Comparison of ENCODE assay signal across 1 cellular context in the genomic region with DNA sequence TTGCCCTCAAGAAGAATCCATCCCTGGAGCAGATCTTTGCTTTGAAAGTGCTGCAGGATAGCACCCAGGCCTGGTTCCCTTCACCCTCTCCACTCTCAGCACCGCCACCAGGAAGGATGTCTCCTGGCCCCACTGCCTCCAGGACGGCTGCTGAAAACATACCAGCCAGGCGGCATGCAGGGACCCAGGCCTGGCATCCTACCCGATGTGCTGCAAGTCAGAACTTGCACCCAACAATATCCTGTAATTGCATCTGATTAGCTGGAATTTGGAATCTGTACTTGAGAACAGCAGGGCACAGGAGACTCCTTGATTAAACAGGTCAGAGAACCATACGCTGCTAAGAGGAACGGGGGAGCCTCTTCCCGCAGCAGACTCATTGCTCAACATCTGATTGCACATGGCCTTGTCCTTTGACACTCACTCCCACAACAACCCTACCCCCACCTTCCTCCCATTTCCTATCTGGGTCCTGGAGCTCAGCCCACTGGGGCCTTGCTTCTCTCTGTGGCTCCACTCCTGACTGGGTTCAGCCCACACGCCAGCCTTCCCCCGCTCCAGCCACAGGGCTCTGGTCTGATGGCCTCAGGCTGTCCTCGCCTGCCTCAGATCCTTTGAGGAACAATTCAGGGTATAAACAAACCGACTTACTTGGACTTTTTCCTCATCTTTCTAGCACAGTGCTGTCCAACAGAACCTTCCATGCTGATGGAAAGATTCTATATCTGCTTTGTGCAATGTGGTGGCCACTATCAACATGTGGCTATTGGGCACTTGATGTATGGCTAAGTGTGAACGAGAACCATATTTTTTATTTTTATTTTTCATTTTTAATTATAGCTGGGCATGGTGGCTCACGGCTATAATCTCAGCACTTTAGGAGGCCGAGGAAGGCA.
TF ChIP-seq lines count a peak whose summit lies in the region.

No MANE protein-coding gene starts in this region.

TF ChIP-seq in HepG2, 621 proteins besides CTCF, POLR2A, EP300 and RAD21 (continued from another document and continues in another):
- TF ChIP-seq, protein P1, sequence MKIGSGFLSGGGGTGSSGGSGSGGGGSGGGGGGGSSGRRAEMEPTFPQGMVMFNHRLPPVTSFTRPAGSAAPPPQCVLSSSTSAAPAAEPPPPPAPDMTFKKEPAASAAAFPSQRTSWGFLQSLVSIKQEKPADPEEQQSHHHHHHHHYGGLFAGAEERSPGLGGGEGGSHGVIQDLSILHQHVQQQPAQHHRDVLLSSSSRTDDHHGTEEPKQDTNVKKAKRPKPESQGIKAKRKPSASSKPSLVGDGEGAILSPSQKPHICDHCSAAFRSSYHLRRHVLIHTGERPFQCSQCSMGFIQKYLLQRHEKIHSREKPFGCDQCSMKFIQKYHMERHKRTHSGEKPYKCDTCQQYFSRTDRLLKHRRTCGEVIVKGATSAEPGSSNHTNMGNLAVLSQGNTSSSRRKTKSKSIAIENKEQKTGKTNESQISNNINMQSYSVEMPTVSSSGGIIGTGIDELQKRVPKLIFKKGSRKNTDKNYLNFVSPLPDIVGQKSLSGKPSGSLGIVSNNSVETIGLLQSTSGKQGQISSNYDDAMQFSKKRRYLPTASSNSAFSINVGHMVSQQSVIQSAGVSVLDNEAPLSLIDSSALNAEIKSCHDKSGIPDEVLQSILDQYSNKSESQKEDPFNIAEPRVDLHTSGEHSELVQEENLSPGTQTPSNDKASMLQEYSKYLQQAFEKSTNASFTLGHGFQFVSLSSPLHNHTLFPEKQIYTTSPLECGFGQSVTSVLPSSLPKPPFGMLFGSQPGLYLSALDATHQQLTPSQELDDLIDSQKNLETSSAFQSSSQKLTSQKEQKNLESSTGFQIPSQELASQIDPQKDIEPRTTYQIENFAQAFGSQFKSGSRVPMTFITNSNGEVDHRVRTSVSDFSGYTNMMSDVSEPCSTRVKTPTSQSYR (CRISPR knock-in tag; IDR thresholded peaks at IDR 0.05; ENCODE audit: borderline replicate concordance) = peak; percentile 100
- TF ChIP-seq ZNF367 (CRISPR knock-in tag; IDR thresholded peaks at IDR 0.05; ENCODE audit: borderline replicate concordance) = 0 out of 2 replicates have a peak, but pooled peaks have one; percentile 37
- no peak for TF ChIP-seq AGO2 (optimal IDR thresholded peaks at IDR 0.05; ENCODE audit: low read depth, low read length)
- TF ChIP-seq, protein P2, sequence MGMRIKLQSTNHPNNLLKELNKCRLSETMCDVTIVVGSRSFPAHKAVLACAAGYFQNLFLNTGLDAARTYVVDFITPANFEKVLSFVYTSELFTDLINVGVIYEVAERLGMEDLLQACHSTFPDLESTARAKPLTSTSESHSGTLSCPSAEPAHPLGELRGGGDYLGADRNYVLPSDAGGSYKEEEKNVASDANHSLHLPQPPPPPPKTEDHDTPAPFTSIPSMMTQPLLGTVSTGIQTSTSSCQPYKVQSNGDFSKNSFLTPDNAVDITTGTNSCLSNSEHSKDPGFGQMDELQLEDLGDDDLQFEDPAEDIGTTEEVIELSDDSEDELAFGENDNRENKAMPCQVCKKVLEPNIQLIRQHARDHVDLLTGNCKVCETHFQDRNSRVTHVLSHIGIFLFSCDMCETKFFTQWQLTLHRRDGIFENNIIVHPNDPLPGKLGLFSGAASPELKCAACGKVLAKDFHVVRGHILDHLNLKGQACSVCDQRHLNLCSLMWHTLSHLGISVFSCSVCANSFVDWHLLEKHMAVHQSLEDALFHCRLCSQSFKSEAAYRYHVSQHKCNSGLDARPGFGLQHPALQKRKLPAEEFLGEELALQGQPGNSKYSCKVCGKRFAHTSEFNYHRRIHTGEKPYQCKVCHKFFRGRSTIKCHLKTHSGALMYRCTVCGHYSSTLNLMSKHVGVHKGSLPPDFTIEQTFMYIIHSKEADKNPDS (CRISPR knock-in tag; IDR thresholded peaks at IDR 0.05) = peak; percentile 95
- TF ChIP-seq, protein P3, sequence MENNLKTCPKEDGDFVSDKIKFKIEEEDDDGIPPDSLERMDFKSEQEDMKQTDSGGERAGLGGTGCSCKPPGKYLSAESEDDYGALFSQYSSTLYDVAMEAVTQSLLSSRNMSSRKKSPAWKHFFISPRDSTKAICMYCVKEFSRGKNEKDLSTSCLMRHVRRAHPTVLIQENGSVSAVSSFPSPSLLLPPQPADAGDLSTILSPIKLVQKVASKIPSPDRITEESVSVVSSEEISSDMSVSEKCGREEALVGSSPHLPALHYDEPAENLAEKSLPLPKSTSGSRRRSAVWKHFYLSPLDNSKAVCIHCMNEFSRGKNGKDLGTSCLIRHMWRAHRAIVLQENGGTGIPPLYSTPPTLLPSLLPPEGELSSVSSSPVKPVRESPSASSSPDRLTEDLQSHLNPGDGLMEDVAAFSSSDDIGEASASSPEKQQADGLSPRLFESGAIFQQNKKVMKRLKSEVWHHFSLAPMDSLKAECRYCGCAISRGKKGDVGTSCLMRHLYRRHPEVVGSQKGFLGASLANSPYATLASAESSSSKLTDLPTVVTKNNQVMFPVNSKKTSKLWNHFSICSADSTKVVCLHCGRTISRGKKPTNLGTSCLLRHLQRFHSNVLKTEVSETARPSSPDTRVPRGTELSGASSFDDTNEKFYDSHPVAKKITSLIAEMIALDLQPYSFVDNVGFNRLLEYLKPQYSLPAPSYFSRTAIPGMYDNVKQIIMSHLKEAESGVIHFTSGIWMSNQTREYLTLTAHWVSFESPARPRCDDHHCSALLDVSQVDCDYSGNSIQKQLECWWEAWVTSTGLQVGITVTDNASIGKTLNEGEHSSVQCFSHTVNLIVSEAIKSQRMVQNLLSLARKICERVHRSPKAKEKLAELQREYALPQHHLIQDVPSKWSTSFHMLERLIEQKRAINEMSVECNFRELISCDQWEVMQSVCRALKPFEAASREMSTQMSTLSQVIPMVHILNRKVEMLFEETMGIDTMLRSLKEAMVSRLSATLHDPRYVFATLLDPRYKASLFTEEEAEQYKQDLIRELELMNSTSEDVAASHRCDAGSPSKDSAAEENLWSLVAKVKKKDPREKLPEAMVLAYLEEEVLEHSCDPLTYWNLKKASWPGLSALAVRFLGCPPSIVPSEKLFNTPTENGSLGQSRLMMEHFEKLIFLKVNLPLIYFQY (CRISPR knock-in tag; IDR thresholded peaks at IDR 0.05; ENCODE audit: borderline replicate concordance) = peak; percentile 99
- TF ChIP-seq, protein P4, sequence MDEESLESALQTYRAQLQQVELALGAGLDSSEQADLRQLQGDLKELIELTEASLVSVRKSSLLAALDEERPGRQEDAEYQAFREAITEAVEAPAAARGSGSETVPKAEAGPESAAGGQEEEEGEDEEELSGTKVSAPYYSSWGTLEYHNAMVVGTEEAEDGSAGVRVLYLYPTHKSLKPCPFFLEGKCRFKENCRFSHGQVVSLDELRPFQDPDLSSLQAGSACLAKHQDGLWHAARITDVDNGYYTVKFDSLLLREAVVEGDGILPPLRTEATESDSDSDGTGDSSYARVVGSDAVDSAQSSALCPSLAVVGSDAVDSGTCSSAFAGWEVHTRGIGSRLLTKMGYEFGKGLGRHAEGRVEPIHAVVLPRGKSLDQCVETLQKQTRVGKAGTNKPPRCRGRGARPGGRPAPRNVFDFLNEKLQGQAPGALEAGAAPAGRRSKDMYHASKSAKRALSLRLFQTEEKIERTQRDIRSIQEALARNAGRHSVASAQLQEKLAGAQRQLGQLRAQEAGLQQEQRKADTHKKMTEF (CRISPR knock-in tag; IDR thresholded peaks at IDR 0.05) = peak; percentile 100
- TF ChIP-seq ZFP36L1 (CRISPR knock-in tag; IDR thresholded peaks at IDR 0.05) = peak; percentile 93
- TF ChIP-seq YEATS4 (CRISPR knock-in tag; IDR thresholded peaks at IDR 0.05; ENCODE audit: borderline replicate concordance) = peak; percentile 88
- TF ChIP-seq, protein P5, sequence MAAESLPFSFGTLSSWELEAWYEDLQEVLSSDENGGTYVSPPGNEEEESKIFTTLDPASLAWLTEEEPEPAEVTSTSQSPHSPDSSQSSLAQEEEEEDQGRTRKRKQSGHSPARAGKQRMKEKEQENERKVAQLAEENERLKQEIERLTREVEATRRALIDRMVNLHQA (CRISPR knock-in tag; IDR thresholded peaks at IDR 0.05) = 0 out of 2 replicates have a peak, but pooled peaks have one; percentile 70
- TF ChIP-seq, protein P6, sequence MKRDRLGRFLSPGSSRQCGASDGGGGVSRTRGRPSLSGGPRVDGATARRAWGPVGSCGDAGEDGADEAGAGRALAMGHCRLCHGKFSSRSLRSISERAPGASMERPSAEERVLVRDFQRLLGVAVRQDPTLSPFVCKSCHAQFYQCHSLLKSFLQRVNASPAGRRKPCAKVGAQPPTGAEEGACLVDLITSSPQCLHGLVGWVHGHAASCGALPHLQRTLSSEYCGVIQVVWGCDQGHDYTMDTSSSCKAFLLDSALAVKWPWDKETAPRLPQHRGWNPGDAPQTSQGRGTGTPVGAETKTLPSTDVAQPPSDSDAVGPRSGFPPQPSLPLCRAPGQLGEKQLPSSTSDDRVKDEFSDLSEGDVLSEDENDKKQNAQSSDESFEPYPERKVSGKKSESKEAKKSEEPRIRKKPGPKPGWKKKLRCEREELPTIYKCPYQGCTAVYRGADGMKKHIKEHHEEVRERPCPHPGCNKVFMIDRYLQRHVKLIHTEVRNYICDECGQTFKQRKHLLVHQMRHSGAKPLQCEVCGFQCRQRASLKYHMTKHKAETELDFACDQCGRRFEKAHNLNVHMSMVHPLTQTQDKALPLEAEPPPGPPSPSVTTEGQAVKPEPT (CRISPR knock-in tag; IDR thresholded peaks at IDR 0.05; ENCODE audit: low read depth) = peak; percentile 95
- TF ChIP-seq, protein P7, sequence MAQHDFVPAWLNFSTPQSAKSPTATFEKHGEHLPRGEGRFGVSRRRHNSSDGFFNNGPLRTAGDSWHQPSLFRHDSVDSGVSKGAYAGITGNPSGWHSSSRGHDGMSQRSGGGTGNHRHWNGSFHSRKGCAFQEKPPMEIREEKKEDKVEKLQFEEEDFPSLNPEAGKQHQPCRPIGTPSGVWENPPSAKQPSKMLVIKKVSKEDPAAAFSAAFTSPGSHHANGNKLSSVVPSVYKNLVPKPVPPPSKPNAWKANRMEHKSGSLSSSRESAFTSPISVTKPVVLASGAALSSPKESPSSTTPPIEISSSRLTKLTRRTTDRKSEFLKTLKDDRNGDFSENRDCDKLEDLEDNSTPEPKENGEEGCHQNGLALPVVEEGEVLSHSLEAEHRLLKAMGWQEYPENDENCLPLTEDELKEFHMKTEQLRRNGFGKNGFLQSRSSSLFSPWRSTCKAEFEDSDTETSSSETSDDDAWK (CRISPR knock-in tag; IDR thresholded peaks at IDR 0.05) = no peak
- TF ChIP-seq, protein P8, sequence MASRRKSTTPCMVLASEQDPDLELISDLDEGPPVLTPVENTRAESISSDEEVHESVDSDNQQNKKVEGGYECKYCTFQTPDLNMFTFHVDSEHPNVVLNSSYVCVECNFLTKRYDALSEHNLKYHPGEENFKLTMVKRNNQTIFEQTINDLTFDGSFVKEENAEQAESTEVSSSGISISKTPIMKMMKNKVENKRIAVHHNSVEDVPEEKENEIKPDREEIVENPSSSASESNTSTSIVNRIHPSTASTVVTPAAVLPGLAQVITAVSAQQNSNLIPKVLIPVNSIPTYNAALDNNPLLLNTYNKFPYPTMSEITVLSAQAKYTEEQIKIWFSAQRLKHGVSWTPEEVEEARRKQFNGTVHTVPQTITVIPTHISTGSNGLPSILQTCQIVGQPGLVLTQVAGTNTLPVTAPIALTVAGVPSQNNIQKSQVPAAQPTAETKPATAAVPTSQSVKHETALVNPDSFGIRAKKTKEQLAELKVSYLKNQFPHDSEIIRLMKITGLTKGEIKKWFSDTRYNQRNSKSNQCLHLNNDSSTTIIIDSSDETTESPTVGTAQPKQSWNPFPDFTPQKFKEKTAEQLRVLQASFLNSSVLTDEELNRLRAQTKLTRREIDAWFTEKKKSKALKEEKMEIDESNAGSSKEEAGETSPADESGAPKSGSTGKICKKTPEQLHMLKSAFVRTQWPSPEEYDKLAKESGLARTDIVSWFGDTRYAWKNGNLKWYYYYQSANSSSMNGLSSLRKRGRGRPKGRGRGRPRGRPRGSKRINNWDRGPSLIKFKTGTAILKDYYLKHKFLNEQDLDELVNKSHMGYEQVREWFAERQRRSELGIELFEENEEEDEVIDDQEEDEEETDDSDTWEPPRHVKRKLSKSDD (CRISPR knock-in tag; IDR thresholded peaks at IDR 0.05; ENCODE audit: low read depth) = peak; percentile 95
- TF ChIP-seq, protein P9, sequence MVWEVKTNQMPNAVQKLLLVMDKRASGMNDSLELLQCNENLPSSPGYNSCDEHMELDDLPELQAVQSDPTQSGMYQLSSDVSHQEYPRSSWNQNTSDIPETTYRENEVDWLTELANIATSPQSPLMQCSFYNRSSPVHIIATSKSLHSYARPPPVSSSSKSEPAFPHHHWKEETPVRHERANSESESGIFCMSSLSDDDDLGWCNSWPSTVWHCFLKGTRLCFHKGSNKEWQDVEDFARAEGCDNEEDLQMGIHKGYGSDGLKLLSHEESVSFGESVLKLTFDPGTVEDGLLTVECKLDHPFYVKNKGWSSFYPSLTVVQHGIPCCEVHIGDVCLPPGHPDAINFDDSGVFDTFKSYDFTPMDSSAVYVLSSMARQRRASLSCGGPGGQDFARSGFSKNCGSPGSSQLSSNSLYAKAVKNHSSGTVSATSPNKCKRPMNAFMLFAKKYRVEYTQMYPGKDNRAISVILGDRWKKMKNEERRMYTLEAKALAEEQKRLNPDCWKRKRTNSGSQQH (CRISPR knock-in tag; IDR thresholded peaks at IDR 0.05; ENCODE audit: low read depth) = peak; percentile 63; the same call in 1 of the 2 replicates
- TF ChIP-seq, protein P10, sequence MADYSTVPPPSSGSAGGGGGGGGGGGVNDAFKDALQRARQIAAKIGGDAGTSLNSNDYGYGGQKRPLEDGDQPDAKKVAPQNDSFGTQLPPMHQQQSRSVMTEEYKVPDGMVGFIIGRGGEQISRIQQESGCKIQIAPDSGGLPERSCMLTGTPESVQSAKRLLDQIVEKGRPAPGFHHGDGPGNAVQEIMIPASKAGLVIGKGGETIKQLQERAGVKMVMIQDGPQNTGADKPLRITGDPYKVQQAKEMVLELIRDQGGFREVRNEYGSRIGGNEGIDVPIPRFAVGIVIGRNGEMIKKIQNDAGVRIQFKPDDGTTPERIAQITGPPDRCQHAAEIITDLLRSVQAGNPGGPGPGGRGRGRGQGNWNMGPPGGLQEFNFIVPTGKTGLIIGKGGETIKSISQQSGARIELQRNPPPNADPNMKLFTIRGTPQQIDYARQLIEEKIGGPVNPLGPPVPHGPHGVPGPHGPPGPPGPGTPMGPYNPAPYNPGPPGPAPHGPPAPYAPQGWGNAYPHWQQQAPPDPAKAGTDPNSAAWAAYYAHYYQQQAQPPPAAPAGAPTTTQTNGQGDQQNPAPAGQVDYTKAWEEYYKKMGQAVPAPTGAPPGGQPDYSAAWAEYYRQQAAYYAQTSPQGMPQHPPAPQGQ (CRISPR knock-in tag; IDR thresholded peaks at IDR 0.05; ENCODE audit: borderline replicate concordance) = peak; percentile 94; the same call in 1 of the 2 replicates
- TF ChIP-seq, protein P11, sequence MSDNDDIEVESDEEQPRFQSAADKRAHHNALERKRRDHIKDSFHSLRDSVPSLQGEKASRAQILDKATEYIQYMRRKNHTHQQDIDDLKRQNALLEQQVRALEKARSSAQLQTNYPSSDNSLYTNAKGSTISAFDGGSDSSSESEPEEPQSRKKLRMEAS (IDR thresholded peaks at IDR 0.05) = peak; percentile 98
- TF ChIP-seq ZNF44 (CRISPR knock-in tag; IDR thresholded peaks at IDR 0.05) = peak; percentile 95; the same call in 1 of the 2 replicates
- 0 out of 2 replicates have a peak, but pooled peaks have one; percentile 60 for TF ChIP-seq ZNF20 (CRISPR knock-in tag; IDR thresholded peaks at IDR 0.05)
- no peak for TF ChIP-seq HOXA7 (CRISPR knock-in tag; IDR thresholded peaks at IDR 0.05)
- TF ChIP-seq TP53 (CRISPR knock-in tag; conservative IDR thresholded peaks at IDR 0.05) = peak; percentile 96
- no peak for TF ChIP-seq MATR3 (CRISPR knock-in tag; IDR thresholded peaks at IDR 0.05)
- peak; percentile 98 for TF ChIP-seq ZNF747 (CRISPR knock-in tag; IDR thresholded peaks at IDR 0.05; ENCODE audit: borderline replicate concordance)
- no peak for TF ChIP-seq HNRNPLL (IDR thresholded peaks at IDR 0.05; ENCODE audit: low read depth, low read length, poor library complexity, severe bottlenecking)
- TF ChIP-seq HMG20B (CRISPR knock-in tag; conservative IDR thresholded peaks at IDR 0.05) = peak; percentile 96; the same call in 1 of the 2 replicates
